12 cellular contexts compared by ENCODE assay signal in the genomic region with DNA sequence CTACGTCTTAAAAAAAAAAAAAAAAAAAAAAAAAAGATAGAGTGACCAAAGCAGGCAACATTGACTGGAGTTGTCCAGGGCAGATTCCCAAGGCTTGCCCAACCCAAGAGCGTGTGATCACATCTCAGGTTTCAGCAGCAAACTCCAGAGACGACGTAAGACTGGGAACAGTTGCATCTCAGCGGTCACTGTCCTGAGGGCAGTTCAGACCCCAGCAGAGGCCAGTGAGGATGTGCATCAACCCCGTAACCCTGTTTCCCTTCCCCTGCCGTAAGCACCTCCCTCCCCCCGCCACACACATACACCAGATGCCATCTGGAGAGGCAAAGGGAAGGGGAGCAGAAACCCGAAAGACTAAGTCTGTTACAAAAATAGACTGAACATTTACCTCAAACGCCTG. TPM values are rescaled to one million over a fixed set of nuclear protein-coding genes. Genes with fewer than 3 reads are reported as not detected.
DNase-seq lines count a peak whose midpoint lies in the region; ATAC-seq, FAIRE-seq and TF ChIP-seq lines count a peak whose summit lies in the region.
"Had no signal": no experiment of that assay in that cellular context is flagged by ENCODE, and none has a peak within 500 bp of the region (broad histone marks: within the 10 kb centered on the region; RNA-seq: fewer than 3 reads in every experiment).

No MANE protein-coding gene starts in this region.

- WGBS in esophagus squamous epithelium, 2 donors, result 71 to 73% methylated on average over 9 to 10 of the region's 10 CpGs

- H3K4me1 ChIP-seq in left ventricle myocardium inferior, result peaks cover 11% of the 10 kb centered on the region
- H3K4me1 ChIP-seq in esophagus squamous epithelium, result peaks cover 0 to 12% (median 0%) of the 10 kb centered on the region in 3 donors

- H3K4me3 ChIP-seq in left ventricle myocardium inferior (no peak overlapping the region), esophagus squamous epithelium (no peak overlapping the region)

- H3K9me3 Mint-ChIP-seq in endothelial cell (ENCODE audit: unreplicated experiment), result no peaks in the 10 kb centered on the region
- no peaks in the 10 kb centered on the region for H3K9me3 Mint-ChIP-seq in neural crest cell
- H3K9me3 Mint-ChIP-seq: activated naive CD8-positive, alpha-beta T cell treated with anti-CD3 and anti-CD28 coated beads for 36 hours had no signal

- no peak for ATAC-seq in Right ventricle myocardium superior (ENCODE audit: poor library complexity)

- intact Hi-C loops in left ventricle myocardium inferior (cut with micrococcal nuclease) (no loop called here), Right ventricle myocardium superior (cut with DNase I) (no loop called here), esophagus squamous epithelium (cut with DNase I) (no loop called here)

- H3K27me3 Mint-ChIP-seq in endothelial cell (ENCODE audit: unreplicated experiment), result no peaks in the 10 kb centered on the region
- no peaks in the 10 kb centered on the region for H3K27me3 Mint-ChIP-seq in neural crest cell (ENCODE audit: low read depth)

- TF ChIP-seq CTCF in left ventricle myocardium inferior (IDR thresholded peaks at IDR 0.05; ENCODE audit: borderline replicate concordance) (no peak), endothelial cell (IDR thresholded peaks at IDR 0.05; ENCODE audit: unreplicated experiment) (no peak), neural crest cell (conservative IDR thresholded peaks at IDR 0.05) (no peak), esophagus squamous epithelium (IDR thresholded peaks at IDR 0.05) (no peak)

- FAIRE-seq in GM12891 (lab: Jason Lieb, UNC), result no peak
- FAIRE-seq: G401.6 had no signal

- H3K4me3 Mint-ChIP-seq in endothelial cell (ENCODE audit: unreplicated experiment) (no peak overlapping the region), neural crest cell (no peak overlapping the region)
- H3K4me3 Mint-ChIP-seq: activated naive CD8-positive, alpha-beta T cell treated with anti-CD3 and anti-CD28 coated beads for 36 hours had no signal

- DNase-seq in left ventricle myocardium inferior (no peak), Right ventricle myocardium superior (no peak), endothelial cell (ENCODE audit: low spot score) (no peak), neural crest cell (ENCODE audit: low read depth, low spot score) (no peak), GM12891 (ENCODE audit: insufficient read length, low spot score) (no peak), hepatic stellate cell (ENCODE audit: low spot score) (no peak), SKM-1 treated with dmso at 0.1 percent for 144 hours (lab: John Stamatoyannopoulos, UW; ENCODE audit: unreplicated experiment) (no peak), esophagus squamous epithelium (lab: John Stamatoyannopoulos, UW) (no peak)
- DNase-seq: activated naive CD8-positive, alpha-beta T cell treated with anti-CD3 and anti-CD28 coated beads for 36 hours; effector memory CD4-positive, alpha-beta T cell had no signal

- no peaks in the 10 kb centered on the region for H3K36me3 ChIP-seq in left ventricle myocardium inferior
- no peaks in the 10 kb centered on the region for H3K36me3 ChIP-seq in esophagus squamous epithelium
- H3K36me3 ChIP-seq: neutrophil had no signal

- no peaks in the 10 kb centered on the region for H3K27me3 ChIP-seq in left ventricle myocardium inferior (ENCODE audit: low read depth)
- no peaks in the 10 kb centered on the region for H3K27me3 ChIP-seq in esophagus squamous epithelium
- H3K27me3 ChIP-seq: neutrophil had no signal

- H3K9me3 ChIP-seq in left ventricle myocardium inferior (replicated peaks), result no peaks in the 10 kb centered on the region
- H3K9me3 ChIP-seq in esophagus squamous epithelium, result no peaks in the 10 kb centered on the region
- H3K9me3 ChIP-seq: neutrophil had no signal

- H3K27ac Mint-ChIP-seq in endothelial cell (ENCODE audit: unreplicated experiment) (peak overlapping the region; percentile 96), neural crest cell (ENCODE audit: unreplicated experiment) (peak overlapping the region; percentile 97)
- H3K27ac Mint-ChIP-seq: activated naive CD8-positive, alpha-beta T cell treated with anti-CD3 and anti-CD28 coated beads for 36 hours had no signal

- TF ChIP-seq POLR2A in GM12891 (IDR thresholded peaks at IDR 0.05; ENCODE audit: low read depth, low read length) (no peak), esophagus squamous epithelium (IDR thresholded peaks at IDR 0.05) (no peak)

- H3K36me3 Mint-ChIP-seq in endothelial cell (ENCODE audit: low read depth, unreplicated experiment), result peaks cover 3% of the 10 kb centered on the region
- H3K36me3 Mint-ChIP-seq in neural crest cell (ENCODE audit: low read depth), result no peaks in the 10 kb centered on the region
- H3K36me3 Mint-ChIP-seq: activated naive CD8-positive, alpha-beta T cell treated with anti-CD3 and anti-CD28 coated beads for 36 hours had no signal

- H3K27ac ChIP-seq in left ventricle myocardium inferior (replicated peaks), result peak overlapping the region; percentile 68
- peak overlapping the region in 2 of 4 donors; percentile 57 to 61 for H3K27ac ChIP-seq in esophagus squamous epithelium
- H3K27ac ChIP-seq: neutrophil had no signal

- H3K4me1 Mint-ChIP-seq in endothelial cell (ENCODE audit: unreplicated experiment) (peaks cover 22% of the 10 kb centered on the region), neural crest cell (peaks cover 23% of the 10 kb centered on the region)
- H3K4me1 Mint-ChIP-seq: activated naive CD8-positive, alpha-beta T cell treated with anti-CD3 and anti-CD28 coated beads for 36 hours had no signal

TF ChIP-seq in GM12891, 5 proteins besides CTCF, POLR2A, EP300 and RAD21:
- no peak for TF ChIP-seq PAX5 (IDR thresholded peaks at IDR 0.05; ENCODE audit: insufficient read depth, low read length, severe bottlenecking)
- no peak for TF ChIP-seq POLR2AphosphoS5 (IDR thresholded peaks at IDR 0.05; ENCODE audit: low read depth, low read length)

RNA-seq across cellular contexts. Expression of a gene that starts 19.3 kb away (rescaled TPM):
- total RNA-seq in left ventricle myocardium inferior, result 563 TPM
- total RNA-seq in Right ventricle myocardium superior, result 634 TPM
- 191 TPM for total RNA-seq in endothelial cell (ENCODE audit: unreplicated experiment)
- total RNA-seq in neural crest cell, result 162 and 179 TPM in 2 replicates
- 414 TPM for polyA plus RNA-seq in GM12891 (2012; ENCODE audit: low read depth, missing spikeins)
- 100 to 1,000 TPM in 2 of 4 donors, 10 to 100 TPM in 2; 73.2 to 217 (median 126) TPM for total RNA-seq in esophagus squamous epithelium
